In genomic region chr17:1108810-1109605, GRCh38 we compare ENCODE assay signal across 8 cellular contexts.
DNase-seq lines count a peak whose midpoint lies in the region; ATAC-seq and TF ChIP-seq lines count a peak whose summit lies in the region.

No MANE protein-coding gene starts in this region.

- H2AFZ ChIP-seq in ACC112 (ENCODE audit: low read length, unreplicated experiment) (peak overlapping the region; percentile 67), fibroblast of lung (ENCODE audit: low read length) (peak overlapping the region; percentile 83)

- peak; percentile 44 for DNase-seq in NOMO-1 treated with DMSO at 0.1 percent for 48 hours (lab: John Stamatoyannopoulos, UW; ENCODE audit: unreplicated experiment)
- DNase-seq in activated T-cell treated with anti-CD3 and anti-CD28 coated beads, Interleukin-2, amount 50 U/mL, for 72 hours = peak; percentile 71 to 74
- DNase-seq in fibroblast of lung (ENCODE audit: low read depth in 2 of 2) = peak; percentile 59 to 61
- DNase-seq in neural crest cell (ENCODE audit: low read depth, low spot score) = no peak
- DNase-seq in tibial artery = peak in 1 of 2 donors; percentile 80

- H3K4me1 ChIP-seq in ACC112 (ENCODE audit: control insufficient read depth, insufficient read depth, low read length, unreplicated experiment) = peaks cover 33% of the 10 kb centered on the region
- H3K4me1 ChIP-seq in fibroblast of lung (ENCODE audit: control insufficient read depth, extremely low read depth, insufficient read depth, low read length) = peaks cover 29% of the 10 kb centered on the region
- H3K4me1 ChIP-seq in tibial artery = peaks cover 15 to 88% (median 70%) of the 10 kb centered on the region in 4 donors

- H3K4me3 ChIP-seq in ACC112 (ENCODE audit: low read depth, low read length) = peak overlapping the region; percentile 90
- peak overlapping the region; percentile 62 to 77 (median 66) for H3K4me3 ChIP-seq in fibroblast of lung (replicated peaks in 1 of 4; ENCODE audit: control extremely low read depth in 1 of 4, insufficient read depth in 1 of 4, low read depth in 3 of 4, low read length in 4 of 4)
- H3K4me3 ChIP-seq in tibial artery = peak overlapping the region; percentile 76 to 92

- TF ChIP-seq CTCF in fibroblast of lung (conservative IDR thresholded peaks at IDR 0.05 in 1 of 2, IDR thresholded peaks at IDR 0.05 in 1 of 2; ENCODE audit: low read depth in 1 of 2, low read length in 2 of 2) = no peak
- no peak for TF ChIP-seq CTCF in neural crest cell (conservative IDR thresholded peaks at IDR 0.05)
- TF ChIP-seq CTCF in tibial artery (IDR thresholded peaks at IDR 0.05) = peak in 1 of 2 experiments; percentile 7

- H3K36me3 ChIP-seq in ACC112 (ENCODE audit: insufficient read depth, low read length) (no peaks in the 10 kb centered on the region; the same call in 1 of the 2 replicates), fibroblast of lung (ENCODE audit: control insufficient read depth, insufficient read depth, low read length) (peaks cover 2% of the 10 kb centered on the region), tibial artery (no peaks in the 10 kb centered on the region)

- peak overlapping the region; percentile 90 to 94 for H3K4me3 Mint-ChIP-seq in activated T-cell treated with anti-CD3 and anti-CD28 coated beads, Interleukin-2, amount 50 U/mL, for 72 hours
- H3K4me3 Mint-ChIP-seq in neural crest cell = peak overlapping the region; percentile 64

- H3K9me3 Mint-ChIP-seq in activated T-cell treated with anti-CD3 and anti-CD28 coated beads, Interleukin-2, amount 50 U/mL, for 72 hours = no peaks in the 10 kb centered on the region
- no peaks in the 10 kb centered on the region for H3K9me3 Mint-ChIP-seq in neural crest cell

- peaks cover 38% of the 10 kb centered on the region for H3K4me1 Mint-ChIP-seq in activated T-cell treated with anti-CD3 and anti-CD28 coated beads, Interleukin-2, amount 50 U/mL, for 72 hours (ENCODE audit: low read depth)
- peaks cover 36% of the 10 kb centered on the region for H3K4me1 Mint-ChIP-seq in neural crest cell

- H3K9me3 ChIP-seq in fibroblast of lung (ENCODE audit: control insufficient read depth, insufficient read depth, low read depth, low read length) (no peaks in the 10 kb centered on the region), tibial artery (no peaks in the 10 kb centered on the region)

- peak overlapping the region; percentile 63 for H3K9ac ChIP-seq in fibroblast of lung (ENCODE audit: insufficient read depth, low read length)

- H3K36me3 Mint-ChIP-seq in activated T-cell treated with anti-CD3 and anti-CD28 coated beads, Interleukin-2, amount 50 U/mL, for 72 hours (ENCODE audit: insufficient read depth in 2 of 2) = peaks cover 0 to 4% of the 10 kb centered on the region in 2 donors
- H3K36me3 Mint-ChIP-seq in neural crest cell (ENCODE audit: low read depth) = no peaks in the 10 kb centered on the region

- H3K27me3 ChIP-seq in ACC112 (ENCODE audit: insufficient read depth, low read length) (no peaks in the 10 kb centered on the region), fibroblast of lung (ENCODE audit: control insufficient read depth, insufficient read depth, low read length) (no peaks in the 10 kb centered on the region), tibial artery (no peaks in the 10 kb centered on the region)

- H3K27ac ChIP-seq in ACC112 (ENCODE audit: low read depth, low read length) (peak overlapping the region; percentile 94), fibroblast of lung (ENCODE audit: insufficient read depth, low read length) (peak overlapping the region; percentile 57), tibial artery (peak overlapping the region; percentile 99 to 100)

- intact Hi-C loops in tibial artery (cut with DNase I; ENCODE audit: low total_unique reads) = no loop called here

- ATAC-seq in GM19397 (IDR thresholded peaks at IDR 0.05; ENCODE audit: unreplicated experiment) (peak; percentile 49), GM18909 (IDR thresholded peaks at IDR 0.05; ENCODE audit: poor library complexity, unreplicated experiment) (no peak)
- ATAC-seq in activated T-cell treated with anti-CD3 and anti-CD28 coated beads, Interleukin-2, amount 50 U/mL, for 72 hours (replicated peaks in 1 of 2) = peak; percentile 81 to 83

- peak overlapping the region; percentile 75 for H3K27ac Mint-ChIP-seq in activated T-cell treated with anti-CD3 and anti-CD28 coated beads, Interleukin-2, amount 50 U/mL, for 72 hours
- no peak overlapping the region for H3K27ac Mint-ChIP-seq in neural crest cell (ENCODE audit: unreplicated experiment)

- H3K27me3 Mint-ChIP-seq in activated T-cell treated with anti-CD3 and anti-CD28 coated beads, Interleukin-2, amount 50 U/mL, for 72 hours (ENCODE audit: low read depth) = no peaks in the 10 kb centered on the region
- no peaks in the 10 kb centered on the region for H3K27me3 Mint-ChIP-seq in neural crest cell (ENCODE audit: low read depth)

- H3K79me2 ChIP-seq in ACC112 (ENCODE audit: control insufficient read depth, insufficient read depth, low read length, unreplicated experiment) = peaks cover 27% of the 10 kb centered on the region
- no peaks in the 10 kb centered on the region for H3K79me2 ChIP-seq in fibroblast of lung (ENCODE audit: control insufficient read depth, insufficient read depth, low read length)

- peak overlapping the region; percentile 90 for H3K4me2 ChIP-seq in fibroblast of lung (ENCODE audit: extremely low read depth, insufficient read depth, low read length)

- no peaks in the 10 kb centered on the region for H4K20me1 ChIP-seq in fibroblast of lung (ENCODE audit: control insufficient read depth, extremely low read depth, insufficient read depth, low read length)
